In the genomic region with DNA sequence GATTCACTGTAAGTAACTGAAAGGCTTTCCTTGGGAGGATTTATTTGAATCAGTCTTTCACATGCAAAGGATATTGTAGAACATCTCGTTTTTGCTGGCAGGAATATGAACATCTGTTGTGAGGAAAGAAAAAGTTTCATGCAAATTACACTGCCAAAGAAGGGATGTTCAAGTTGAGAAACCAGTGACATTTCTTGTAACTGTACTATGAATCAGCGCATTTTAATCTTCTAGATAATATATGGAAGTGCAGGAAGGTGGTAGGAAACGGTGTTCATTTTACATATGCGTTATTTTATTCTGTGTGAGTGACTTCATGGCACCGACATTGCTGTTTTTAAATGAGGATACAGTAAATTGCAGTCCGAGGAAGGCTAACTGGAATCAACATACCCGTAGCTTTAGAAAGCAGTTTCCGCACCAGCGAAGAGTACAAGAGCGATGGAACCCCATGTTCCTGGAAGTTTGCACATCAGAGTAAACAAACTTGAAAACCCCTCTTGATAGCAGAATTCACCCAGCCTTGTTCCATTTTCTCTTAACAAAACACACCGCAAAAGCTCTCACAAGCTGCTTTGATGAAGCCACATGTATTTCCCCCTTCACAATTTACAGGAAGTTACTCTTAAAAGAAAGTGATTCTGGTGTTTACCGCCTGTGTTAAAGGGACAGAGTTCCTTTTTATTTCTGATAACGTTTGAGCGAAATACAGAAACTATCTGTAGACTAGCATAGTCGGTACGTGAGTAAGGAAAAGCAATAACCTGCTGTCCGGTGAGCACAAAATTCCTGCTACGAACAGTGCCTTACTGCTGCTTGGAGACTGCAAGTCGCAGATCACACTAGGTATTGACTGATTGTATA, we compare ENCODE assay signal across 1 cellular context.
A peak's percentile ranks its signal among the peaks of the same experiment; 100 is the strongest.
TF ChIP-seq lines count a peak whose summit lies in the region.

No MANE protein-coding gene starts in this region.

TF ChIP-seq in K562, 482 proteins besides CTCF, POLR2A, EP300 and RAD21 (continued from another document and continues in another):
- TF ChIP-seq RB1 (IDR thresholded peaks at IDR 0.05; ENCODE audit: low read depth) (no peak), DNMT1 (IDR thresholded peaks at IDR 0.05) (no peak), ZNF174 (CRISPR knock-in tag; IDR thresholded peaks at IDR 0.05) (no peak), KDM5B (IDR thresholded peaks at IDR 0.05; ENCODE audit: insufficient replicate concordance, low read depth, low read length) (peak; percentile 46), EWSR1 (IDR thresholded peaks at IDR 0.05; ENCODE audit: borderline replicate concordance, low read depth, partially characterized antibody) (no peak), HIVEP1 (CRISPR knock-in tag; IDR thresholded peaks at IDR 0.05) (no peak), THRB (CRISPR knock-in tag; conservative IDR thresholded peaks at IDR 0.05) (no peak), TCF3 (CRISPR knock-in tag; IDR thresholded peaks at IDR 0.05) (no peak), SAP30 (IDR thresholded peaks at IDR 0.05; ENCODE audit: borderline replicate concordance, insufficient read depth, low read depth, low read length, poor library complexity, severe bottlenecking) (peak; percentile 39), HMG20B (CRISPR knock-in tag; IDR thresholded peaks at IDR 0.05) (no peak), SAFB (IDR thresholded peaks at IDR 0.05; ENCODE audit: borderline replicate concordance, low read depth, low read length) (no peak), TAF9B (IDR thresholded peaks at IDR 0.05; ENCODE audit: partially characterized antibody) (peak; percentile 15), MAX (CRISPR knock-in tag; IDR thresholded peaks at IDR 0.05) (no peak), TSC22D4 (tag; IDR thresholded peaks at IDR 0.05) (no peak), IFI16 (CRISPR knock-in tag; IDR thresholded peaks at IDR 0.05) (no peak), USF2 (CRISPR knock-in tag; IDR thresholded peaks at IDR 0.05) (no peak), LEF1 (IDR thresholded peaks at IDR 0.05) (no peak), MYC (IDR thresholded peaks at IDR 0.05; ENCODE audit: low read depth, low read length) (peak; percentile 65; the same call in 1 of the 2 replicates), MYC (CRISPR knock-in tag; IDR thresholded peaks at IDR 0.05; ENCODE audit: borderline replicate concordance, low read depth) (no peak), ZKSCAN1 (IDR thresholded peaks at IDR 0.05; ENCODE audit: low read depth, low read length) (no peak), RFX1 (IDR thresholded peaks at IDR 0.05) (peak; percentile 14; the same call in 1 of the 2 replicates), EP400 (IDR thresholded peaks at IDR 0.05) (peak; percentile 44; the same call in 1 of the 2 replicates), ZNF239 (CRISPR knock-in tag; IDR thresholded peaks at IDR 0.05) (no peak), HOXB6 (CRISPR knock-in tag; IDR thresholded peaks at IDR 0.05; ENCODE audit: borderline replicate concordance) (no peak), ZBTB5 (IDR thresholded peaks at IDR 0.05) (no peak), CCAR2 (IDR thresholded peaks at IDR 0.05; ENCODE audit: low read depth, low read length) (no peak), NRF1 (conservative IDR thresholded peaks at IDR 0.05 in 1 of 2, IDR thresholded peaks at IDR 0.05 in 1 of 2) (no peak), SUPT5H (IDR thresholded peaks at IDR 0.05) (peak; percentile 40; the same call in 1 of the 2 replicates), HDGF (IDR thresholded peaks at IDR 0.05) (no peak), ZNF12 (CRISPR knock-in tag; IDR thresholded peaks at IDR 0.05) (no peak), SMC3 (conservative IDR thresholded peaks at IDR 0.05; ENCODE audit: insufficient read depth, low read depth, low read length) (no peak), ZNF518B (CRISPR knock-in tag; IDR thresholded peaks at IDR 0.05) (no peak), NFYB (IDR thresholded peaks at IDR 0.05; ENCODE audit: extremely low read depth, insufficient read length) (no peak), NONO (IDR thresholded peaks at IDR 0.05; ENCODE audit: low read depth in 2 of 2, low read length in 1 of 2) (no peak), WHSC1 (IDR thresholded peaks at IDR 0.05; ENCODE audit: low read length) (no peak), SMARCC2 (IDR thresholded peaks at IDR 0.05; ENCODE audit: low read depth) (peak; percentile 55; the same call in 1 of the 2 replicates)
- TF ChIP-seq, protein P1, sequence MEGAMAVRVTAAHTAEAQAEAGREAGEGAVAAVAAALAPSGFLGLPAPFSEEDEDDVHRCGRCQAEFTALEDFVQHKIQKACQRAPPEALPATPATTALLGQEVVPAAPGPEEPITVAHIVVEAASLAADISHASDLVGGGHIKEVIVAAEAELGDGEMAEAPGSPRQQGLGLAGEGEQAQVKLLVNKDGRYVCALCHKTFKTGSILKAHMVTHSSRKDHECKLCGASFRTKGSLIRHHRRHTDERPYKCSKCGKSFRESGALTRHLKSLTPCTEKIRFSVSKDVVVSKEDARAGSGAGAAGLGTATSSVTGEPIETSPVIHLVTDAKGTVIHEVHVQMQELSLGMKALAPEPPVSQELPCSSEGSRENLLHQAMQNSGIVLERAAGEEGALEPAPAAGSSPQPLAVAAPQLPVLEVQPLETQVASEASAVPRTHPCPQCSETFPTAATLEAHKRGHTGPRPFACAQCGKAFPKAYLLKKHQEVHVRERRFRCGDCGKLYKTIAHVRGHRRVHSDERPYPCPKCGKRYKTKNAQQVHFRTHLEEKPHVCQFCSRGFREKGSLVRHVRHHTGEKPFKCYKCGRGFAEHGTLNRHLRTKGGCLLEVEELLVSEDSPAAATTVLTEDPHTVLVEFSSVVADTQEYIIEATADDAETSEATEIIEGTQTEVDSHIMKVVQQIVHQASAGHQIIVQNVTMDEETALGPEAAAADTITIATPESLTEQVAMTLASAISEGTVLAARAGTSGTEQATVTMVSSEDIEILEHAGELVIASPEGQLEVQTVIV (CRISPR knock-in tag; IDR thresholded peaks at IDR 0.05; ENCODE audit: borderline replicate concordance), result no peak
- TF ChIP-seq, protein P2, sequence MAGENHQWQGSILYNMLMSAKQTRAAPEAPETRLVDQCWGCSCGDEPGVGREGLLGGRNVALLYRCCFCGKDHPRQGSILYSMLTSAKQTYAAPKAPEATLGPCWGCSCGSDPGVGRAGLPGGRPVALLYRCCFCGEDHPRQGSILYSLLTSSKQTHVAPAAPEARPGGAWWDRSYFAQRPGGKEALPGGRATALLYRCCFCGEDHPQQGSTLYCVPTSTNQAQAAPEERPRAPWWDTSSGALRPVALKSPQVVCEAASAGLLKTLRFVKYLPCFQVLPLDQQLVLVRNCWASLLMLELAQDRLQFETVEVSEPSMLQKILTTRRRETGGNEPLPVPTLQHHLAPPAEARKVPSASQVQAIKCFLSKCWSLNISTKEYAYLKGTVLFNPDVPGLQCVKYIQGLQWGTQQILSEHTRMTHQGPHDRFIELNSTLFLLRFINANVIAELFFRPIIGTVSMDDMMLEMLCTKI (IDR thresholded peaks at IDR 0.05; ENCODE audit: partially characterized antibody), result no peak
- TF ChIP-seq, protein P3, sequence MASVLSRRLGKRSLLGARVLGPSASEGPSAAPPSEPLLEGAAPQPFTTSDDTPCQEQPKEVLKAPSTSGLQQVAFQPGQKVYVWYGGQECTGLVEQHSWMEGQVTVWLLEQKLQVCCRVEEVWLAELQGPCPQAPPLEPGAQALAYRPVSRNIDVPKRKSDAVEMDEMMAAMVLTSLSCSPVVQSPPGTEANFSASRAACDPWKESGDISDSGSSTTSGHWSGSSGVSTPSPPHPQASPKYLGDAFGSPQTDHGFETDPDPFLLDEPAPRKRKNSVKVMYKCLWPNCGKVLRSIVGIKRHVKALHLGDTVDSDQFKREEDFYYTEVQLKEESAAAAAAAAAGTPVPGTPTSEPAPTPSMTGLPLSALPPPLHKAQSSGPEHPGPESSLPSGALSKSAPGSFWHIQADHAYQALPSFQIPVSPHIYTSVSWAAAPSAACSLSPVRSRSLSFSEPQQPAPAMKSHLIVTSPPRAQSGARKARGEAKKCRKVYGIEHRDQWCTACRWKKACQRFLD (CRISPR knock-in tag; IDR thresholded peaks at IDR 0.05), result 0 out of 2 replicates have a peak, but pooled peaks have one; percentile 12
- TF ChIP-seq, protein P4, sequence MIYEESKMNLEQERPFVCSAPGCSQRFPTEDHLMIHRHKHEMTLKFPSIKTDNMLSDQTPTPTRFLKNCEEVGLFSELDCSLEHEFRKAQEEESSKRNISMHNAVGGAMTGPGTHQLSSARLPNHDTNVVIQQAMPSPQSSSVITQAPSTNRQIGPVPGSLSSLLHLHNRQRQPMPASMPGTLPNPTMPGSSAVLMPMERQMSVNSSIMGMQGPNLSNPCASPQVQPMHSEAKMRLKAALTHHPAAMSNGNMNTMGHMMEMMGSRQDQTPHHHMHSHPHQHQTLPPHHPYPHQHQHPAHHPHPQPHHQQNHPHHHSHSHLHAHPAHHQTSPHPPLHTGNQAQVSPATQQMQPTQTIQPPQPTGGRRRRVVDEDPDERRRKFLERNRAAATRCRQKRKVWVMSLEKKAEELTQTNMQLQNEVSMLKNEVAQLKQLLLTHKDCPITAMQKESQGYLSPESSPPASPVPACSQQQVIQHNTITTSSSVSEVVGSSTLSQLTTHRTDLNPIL (CRISPR knock-in tag; IDR thresholded peaks at IDR 0.05), result no peak
- TF ChIP-seq, protein P5, sequence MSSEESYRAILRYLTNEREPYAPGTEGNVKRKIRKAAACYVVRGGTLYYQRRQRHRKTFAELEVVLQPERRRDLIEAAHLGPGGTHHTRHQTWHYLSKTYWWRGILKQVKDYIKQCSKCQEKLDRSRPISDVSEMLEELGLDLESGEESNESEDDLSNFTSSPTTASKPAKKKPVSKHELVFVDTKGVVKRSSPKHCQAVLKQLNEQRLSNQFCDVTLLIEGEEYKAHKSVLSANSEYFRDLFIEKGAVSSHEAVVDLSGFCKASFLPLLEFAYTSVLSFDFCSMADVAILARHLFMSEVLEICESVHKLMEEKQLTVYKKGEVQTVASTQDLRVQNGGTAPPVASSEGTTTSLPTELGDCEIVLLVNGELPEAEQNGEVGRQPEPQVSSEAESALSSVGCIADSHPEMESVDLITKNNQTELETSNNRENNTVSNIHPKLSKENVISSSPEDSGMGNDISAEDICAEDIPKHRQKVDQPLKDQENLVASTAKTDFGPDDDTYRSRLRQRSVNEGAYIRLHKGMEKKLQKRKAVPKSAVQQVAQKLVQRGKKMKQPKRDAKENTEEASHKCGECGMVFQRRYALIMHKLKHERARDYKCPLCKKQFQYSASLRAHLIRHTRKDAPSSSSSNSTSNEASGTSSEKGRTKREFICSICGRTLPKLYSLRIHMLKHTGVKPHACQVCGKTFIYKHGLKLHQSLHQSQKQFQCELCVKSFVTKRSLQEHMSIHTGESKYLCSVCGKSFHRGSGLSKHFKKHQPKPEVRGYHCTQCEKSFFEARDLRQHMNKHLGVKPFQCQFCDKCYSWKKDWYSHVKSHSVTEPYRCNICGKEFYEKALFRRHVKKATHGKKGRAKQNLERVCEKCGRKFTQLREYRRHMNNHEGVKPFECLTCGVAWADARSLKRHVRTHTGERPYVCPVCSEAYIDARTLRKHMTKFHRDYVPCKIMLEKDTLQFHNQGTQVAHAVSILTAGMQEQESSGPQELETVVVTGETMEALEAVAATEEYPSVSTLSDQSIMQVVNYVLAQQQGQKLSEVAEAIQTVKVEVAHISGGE (CRISPR knock-in tag; IDR thresholded peaks at IDR 0.05), result peak in 1 of 3 experiments; percentile 44; a peak in 1 of 6 replicates
